Comparison of ENCODE assay signal across 13 cellular contexts in genomic region chr2:217258170-217258569, GRCh38.
DNase-seq lines count a peak whose midpoint lies in the region; ATAC-seq and TF ChIP-seq lines count a peak whose summit lies in the region.
"Had no signal": no experiment of that assay in that cellular context is flagged by ENCODE, and none has a peak within 500 bp of the region (broad histone marks: within the 10 kb centered on the region; RNA-seq: fewer than 3 reads in every experiment).

No MANE protein-coding gene starts in this region.

- peaks cover 3% of the 10 kb centered on the region for H3K36me3 Mint-ChIP-seq in nephron (ENCODE audit: low read depth)
- H3K36me3 Mint-ChIP-seq in activated naive CD4-positive, alpha-beta T cell treated with anti-CD3 and anti-CD28 coated beads, Interleukin-2, amount 50 U/mL, for 72 hours = no peaks in the 10 kb centered on the region
- H3K36me3 Mint-ChIP-seq: CD8-positive, alpha-beta T cell had no signal

- in situ Hi-C loops in IMR-90 (cut with MboI; ENCODE audit: low sequenced_read_pairs) = no loop called here

- H3K4ac ChIP-seq in IMR-90 (ENCODE audit: low read depth, low read length) = peak overlapping the region; percentile 44; the same call in 1 of the 2 replicates

- H2AFZ ChIP-seq in IMR-90 (replicated peaks; ENCODE audit: low read length, poor library complexity) = no peak overlapping the region

- no peaks in the 10 kb centered on the region for H3K27me3 Mint-ChIP-seq in nephron (ENCODE audit: low read depth)

- CTCF ChIA-PET in IMR-90 (lab: Yijun Ruan, JAX) = no interaction called here

- peaks cover 4% of the 10 kb centered on the region; the same call in 1 of the 2 replicates for H3K9me1 ChIP-seq in IMR-90 (ENCODE audit: insufficient read depth, low read length)

- no peak overlapping the region; the same call in 1 of the 2 replicates for H3K56ac ChIP-seq in IMR-90 (ENCODE audit: extremely low read depth, insufficient read depth, low read length)

- H3K27ac Mint-ChIP-seq in nephron = peak overlapping the region in 2 of 3 experiments; percentile 75 to 84
- no peak overlapping the region for H3K27ac Mint-ChIP-seq in activated naive CD4-positive, alpha-beta T cell treated with anti-CD3 and anti-CD28 coated beads, Interleukin-2, amount 50 U/mL, for 72 hours
- H3K27ac Mint-ChIP-seq: B cell; CD8-positive, alpha-beta T cell had no signal

- peaks cover 10% of the 10 kb centered on the region for H3K4me1 ChIP-seq in IMR-90 (ENCODE audit: control insufficient read depth, insufficient read depth, low read length)

- H3K36me3 ChIP-seq in IMR-90 (ENCODE audit: control insufficient read depth, insufficient read depth, low read length) = no peaks in the 10 kb centered on the region; the same call in 1 of the 2 replicates
- H3K36me3 ChIP-seq: BLaER1 treated with 17β-estradiol and CSF1 and Interleukin-3, amounts not matched to agents 10 nM and 100 nM had no signal

- H3K27ac ChIP-seq in IMR-90 (ENCODE audit: insufficient read depth, low read length) = no peak overlapping the region
- H3K27ac ChIP-seq: BLaER1 treated with 17β-estradiol and CSF1 and Interleukin-3, amounts not matched to agents 10 nM and 100 nM had no signal

- H2BK120ac ChIP-seq in IMR-90 (ENCODE audit: low read depth, low read length) = peak overlapping the region; percentile 37

- no peak overlapping the region for H3K4me3 ChIP-seq in IMR-90 (ENCODE audit: insufficient read depth, low read depth, low read length)
- H3K4me3 ChIP-seq: BLaER1 treated with 17β-estradiol and CSF1 and Interleukin-3, amounts not matched to agents 10 nM and 100 nM had no signal

- H3K4me1 Mint-ChIP-seq in nephron = peaks cover 67% of the 10 kb centered on the region
- H3K4me1 Mint-ChIP-seq: B cell had no signal

- no peak overlapping the region for H2AK9ac ChIP-seq in IMR-90 (replicated peaks; ENCODE audit: low read depth, low read length, poor library complexity)

- no peak for TF ChIP-seq RAD21 in IMR-90 (IDR thresholded peaks at IDR 0.05; ENCODE audit: low read length)

- no peaks in the 10 kb centered on the region for H3K27me3 ChIP-seq in IMR-90 (ENCODE audit: control insufficient read depth, insufficient read depth, low read length)

- dilution Hi-C loops in IMR-90 (cut with HindIII; ENCODE audit: low sequenced_read_pairs, unreplicated experiment) = no loop called here

- no peak overlapping the region for H3K18ac ChIP-seq in IMR-90 (ENCODE audit: low read depth, low read length)

- H2BK20ac ChIP-seq in IMR-90 (ENCODE audit: low read depth, low read length) = no peak overlapping the region

- TF ChIP-seq CTCF in IMR-90 (conservative IDR thresholded peaks at IDR 0.05; ENCODE audit: low read depth, low read length) (no peak), nephron (IDR thresholded peaks at IDR 0.05; ENCODE audit: unreplicated experiment in 3 of 3) (no peak)

- H4K91ac ChIP-seq in IMR-90 (ENCODE audit: insufficient read depth, low read depth, low read length) = peak overlapping the region; percentile 57

- H4K5ac ChIP-seq in IMR-90 (ENCODE audit: low read depth, low read length) = peak overlapping the region; percentile 20; the same call in 1 of the 2 replicates

- H3K4me3 Mint-ChIP-seq in nephron = no peak overlapping the region
- H3K4me3 Mint-ChIP-seq: B cell; CD8-positive, alpha-beta T cell had no signal

- POLR2A ChIA-PET in IMR-90 (lab: Charles Lee; ENCODE audit: unreplicated experiment) = no interaction called here

- H3K14ac ChIP-seq in IMR-90 (replicated peaks; ENCODE audit: low read depth, low read length) = peak overlapping the region; percentile 52; the same call in 1 of the 2 replicates

- ATAC-seq in IMR-90 (ENCODE audit: low read depth) = no peak
- ATAC-seq in activated naive CD4-positive, alpha-beta T cell treated with anti-CD3 and anti-CD28 coated beads, Interleukin-2, amount 50 U/mL, for 72 hours = no peak
- no peak for ATAC-seq in HG02763 (IDR thresholded peaks at IDR 0.05; ENCODE audit: unreplicated experiment)
- ATAC-seq: CD8-positive, alpha-beta T cell had no signal

- H3K9ac ChIP-seq in IMR-90 (ENCODE audit: low read depth, low read length) = no peak overlapping the region
- H3K9ac ChIP-seq: BLaER1 treated with 17β-estradiol and CSF1 and Interleukin-3, amounts not matched to agents 10 nM and 100 nM had no signal

- H3K23ac ChIP-seq in IMR-90 (ENCODE audit: low read depth, low read length) = no peak overlapping the region

- DNase-seq in EH (ENCODE audit: low read depth) (peak; percentile 39), IMR-90 (no peak), astrocyte of the hippocampus (ENCODE audit: low read depth, low spot score) (peak; percentile 13), cerebellar nuclear complex (lab: John Stamatoyannopoulos, UW) (no peak)
- no peak for DNase-seq in activated naive CD4-positive, alpha-beta T cell treated with anti-CD3 and anti-CD28 coated beads, Interleukin-2, amount 50 U/mL, for 72 hours (ENCODE audit: low spot score in 2 of 2)
- DNase-seq: Calu3; CD8-positive, alpha-beta T cell; DMS79 treated with DMSO at 0.1 percent for 48 hours; HCEC 1CT had no signal

- no peak overlapping the region for H2BK5ac ChIP-seq in IMR-90 (ENCODE audit: low read depth, low read length, poor library complexity, severe bottlenecking)

- H3K9me3 Mint-ChIP-seq in nephron = peaks cover 5% of the 10 kb centered on the region
- no peaks in the 10 kb centered on the region for H3K9me3 Mint-ChIP-seq in activated naive CD4-positive, alpha-beta T cell treated with anti-CD3 and anti-CD28 coated beads, Interleukin-2, amount 50 U/mL, for 72 hours
- H3K9me3 Mint-ChIP-seq: CD8-positive, alpha-beta T cell had no signal

- no peak overlapping the region; the same call in 1 of the 2 replicates for H2AK5ac ChIP-seq in IMR-90 (ENCODE audit: low read depth, low read length)

- H3K4me2 ChIP-seq in IMR-90 (ENCODE audit: low read depth, low read length) = no peak overlapping the region
- H3K4me2 ChIP-seq: BLaER1 treated with 17β-estradiol and CSF1 and Interleukin-3, amounts not matched to agents 10 nM and 100 nM had no signal

- no peak for TF ChIP-seq POLR2A in IMR-90 (IDR thresholded peaks at IDR 0.05; ENCODE audit: low read depth, low read length)

- peak overlapping the region in 1 of 2 experiments; percentile 47; a peak in 2 of 4 replicates for H4K8ac ChIP-seq in IMR-90 (ENCODE audit: low read depth in 2 of 2, low read length in 2 of 2)

- H2BK15ac ChIP-seq in IMR-90 (ENCODE audit: low read depth, low read length) = peak overlapping the region; percentile 66; the same call in 1 of the 3 replicates

- H4K20me1 ChIP-seq in IMR-90 (ENCODE audit: insufficient read depth, low read length) = no peaks in the 10 kb centered on the region
- H4K20me1 ChIP-seq: BLaER1 treated with 17β-estradiol and CSF1 and Interleukin-3, amounts not matched to agents 10 nM and 100 nM had no signal

- no peaks in the 10 kb centered on the region for H3K79me1 ChIP-seq in IMR-90 (ENCODE audit: low read depth in 1 of 2, low read length in 2 of 2)

- WGBS in IMR-90 (ENCODE audit: extremely low coverage in 2 of 2, insufficient read length in 1 of 2), 2 experiments = no CpG with 5 or more reads among the region's 3 CpGs

- BruUV-seq in IMR-90 (replicated peaks; lab: Mats Ljungman, UMichigan) = no TSS peak

- intact Hi-C loops in IMR-90 (cut with micrococcal nuclease) = no loop called here

- H3K9me3 ChIP-seq in IMR-90 (ENCODE audit: control insufficient read depth, insufficient read depth, low read length) = no peaks in the 10 kb centered on the region

TF ChIP-seq in IMR-90, 13 proteins besides CTCF, POLR2A, EP300 and RAD21:
- TF ChIP-seq ELK1 (IDR thresholded peaks at IDR 0.05; ENCODE audit: borderline replicate concordance, low read depth, low read length) = no peak
- TF ChIP-seq RFX5 (IDR thresholded peaks at IDR 0.05; ENCODE audit: low read depth, low read length) = no peak
- TF ChIP-seq MAZ (IDR thresholded peaks at IDR 0.05; ENCODE audit: borderline replicate concordance, low read depth, low read length) = no peak
- TF ChIP-seq SMC3 (IDR thresholded peaks at IDR 0.05; ENCODE audit: low read depth, low read length) = no peak
- no peak for TF ChIP-seq CEBPB (IDR thresholded peaks at IDR 0.05; ENCODE audit: low read depth, low read length)
- no peak for TF ChIP-seq NFE2L2 (IDR thresholded peaks at IDR 0.05; ENCODE audit: low read depth, low read length)

Comparison
In these comparisons a context has a peak if more than half of its experiments do, and no peak if none do; other contexts are left out.
1. DNase-seq: peak in EH (single experiment) and astrocyte of the hippocampus (single experiment); none in IMR-90 (single experiment), activated naive CD4-positive, alpha-beta T cell treated with anti-CD3 and anti-CD28 coated beads, Interleukin-2, amount 50 U/mL, for 72 hours (0 of 2) and cerebellar nuclear complex (0 of 2).
2. H3K27ac Mint-ChIP-seq: peak in nephron (2 of 3); none in activated naive CD4-positive, alpha-beta T cell treated with anti-CD3 and anti-CD28 coated beads, Interleukin-2, amount 50 U/mL, for 72 hours (0 of 2).